In genomic region chr7:141742229-141742628, GRCh38 we compare ENCODE assay signal across 1 cellular context.
TF ChIP-seq lines count a peak whose summit lies in the region.

No MANE protein-coding gene starts in this region.

TF ChIP-seq in IMR-90, 13 proteins besides CTCF, POLR2A, EP300 and RAD21:
- TF ChIP-seq CEBPB (IDR thresholded peaks at IDR 0.05; ENCODE audit: low read depth, low read length), result no peak
- TF ChIP-seq, protein P1, sequence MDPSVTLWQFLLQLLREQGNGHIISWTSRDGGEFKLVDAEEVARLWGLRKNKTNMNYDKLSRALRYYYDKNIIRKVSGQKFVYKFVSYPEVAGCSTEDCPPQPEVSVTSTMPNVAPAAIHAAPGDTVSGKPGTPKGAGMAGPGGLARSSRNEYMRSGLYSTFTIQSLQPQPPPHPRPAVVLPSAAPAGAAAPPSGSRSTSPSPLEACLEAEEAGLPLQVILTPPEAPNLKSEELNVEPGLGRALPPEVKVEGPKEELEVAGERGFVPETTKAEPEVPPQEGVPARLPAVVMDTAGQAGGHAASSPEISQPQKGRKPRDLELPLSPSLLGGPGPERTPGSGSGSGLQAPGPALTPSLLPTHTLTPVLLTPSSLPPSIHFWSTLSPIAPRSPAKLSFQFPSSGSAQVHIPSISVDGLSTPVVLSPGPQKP (IDR thresholded peaks at IDR 0.05; ENCODE audit: borderline replicate concordance, low read depth, low read length), result no peak
- no peak for TF ChIP-seq SMC3 (IDR thresholded peaks at IDR 0.05; ENCODE audit: low read depth, low read length)
- TF ChIP-seq RCOR1 (IDR thresholded peaks at IDR 0.05; ENCODE audit: insufficient replicate concordance, low read length), result no peak
- TF ChIP-seq MXI1 (IDR thresholded peaks at IDR 0.05; ENCODE audit: borderline replicate concordance, low read depth, low read length), result no peak
- no peak for TF ChIP-seq USF2 (IDR thresholded peaks at IDR 0.05; ENCODE audit: low read depth, low read length)
- no peak for TF ChIP-seq CHD1 (IDR thresholded peaks at IDR 0.05; ENCODE audit: low read depth, low read length)
- TF ChIP-seq BHLHE40 (IDR thresholded peaks at IDR 0.05; ENCODE audit: low read depth, low read length), result no peak
- no peak for TF ChIP-seq RFX5 (IDR thresholded peaks at IDR 0.05; ENCODE audit: low read depth, low read length)
- no peak for TF ChIP-seq NFE2L2 (IDR thresholded peaks at IDR 0.05; ENCODE audit: low read depth, low read length)
- no peak for TF ChIP-seq MAFK (IDR thresholded peaks at IDR 0.05; ENCODE audit: low read depth, low read length)
- TF ChIP-seq MAZ (IDR thresholded peaks at IDR 0.05; ENCODE audit: borderline replicate concordance, low read depth, low read length), result no peak
- TF ChIP-seq FOS (IDR thresholded peaks at IDR 0.05; ENCODE audit: low read depth, low read length), result no peak
